Comparison of ENCODE assay signal across 1 cellular context in the genomic region with DNA sequence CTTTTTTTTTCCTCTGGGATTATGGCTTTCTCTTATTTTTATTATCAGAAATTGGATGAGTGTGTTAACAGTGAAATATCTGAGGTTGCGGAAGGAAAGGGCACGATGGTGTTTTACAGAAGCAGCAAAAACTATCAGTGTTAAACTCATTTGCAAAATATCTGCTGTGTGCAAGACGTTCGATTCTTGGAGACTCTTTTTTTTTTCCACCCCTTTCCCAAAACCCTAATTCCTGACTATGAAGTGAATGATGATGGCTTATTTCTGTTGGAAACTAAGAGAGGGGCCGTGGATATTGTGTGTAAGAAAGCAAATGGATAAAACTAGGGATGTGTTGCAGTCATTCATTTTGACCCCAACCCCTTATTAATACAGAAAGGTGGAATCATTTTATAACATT.
TF ChIP-seq lines count a peak whose summit lies in the region.

No MANE protein-coding gene starts in this region.

TF ChIP-seq in GM23338, 12 proteins besides CTCF, POLR2A, EP300 and RAD21 (continued from another document):
- TF ChIP-seq, protein P1, sequence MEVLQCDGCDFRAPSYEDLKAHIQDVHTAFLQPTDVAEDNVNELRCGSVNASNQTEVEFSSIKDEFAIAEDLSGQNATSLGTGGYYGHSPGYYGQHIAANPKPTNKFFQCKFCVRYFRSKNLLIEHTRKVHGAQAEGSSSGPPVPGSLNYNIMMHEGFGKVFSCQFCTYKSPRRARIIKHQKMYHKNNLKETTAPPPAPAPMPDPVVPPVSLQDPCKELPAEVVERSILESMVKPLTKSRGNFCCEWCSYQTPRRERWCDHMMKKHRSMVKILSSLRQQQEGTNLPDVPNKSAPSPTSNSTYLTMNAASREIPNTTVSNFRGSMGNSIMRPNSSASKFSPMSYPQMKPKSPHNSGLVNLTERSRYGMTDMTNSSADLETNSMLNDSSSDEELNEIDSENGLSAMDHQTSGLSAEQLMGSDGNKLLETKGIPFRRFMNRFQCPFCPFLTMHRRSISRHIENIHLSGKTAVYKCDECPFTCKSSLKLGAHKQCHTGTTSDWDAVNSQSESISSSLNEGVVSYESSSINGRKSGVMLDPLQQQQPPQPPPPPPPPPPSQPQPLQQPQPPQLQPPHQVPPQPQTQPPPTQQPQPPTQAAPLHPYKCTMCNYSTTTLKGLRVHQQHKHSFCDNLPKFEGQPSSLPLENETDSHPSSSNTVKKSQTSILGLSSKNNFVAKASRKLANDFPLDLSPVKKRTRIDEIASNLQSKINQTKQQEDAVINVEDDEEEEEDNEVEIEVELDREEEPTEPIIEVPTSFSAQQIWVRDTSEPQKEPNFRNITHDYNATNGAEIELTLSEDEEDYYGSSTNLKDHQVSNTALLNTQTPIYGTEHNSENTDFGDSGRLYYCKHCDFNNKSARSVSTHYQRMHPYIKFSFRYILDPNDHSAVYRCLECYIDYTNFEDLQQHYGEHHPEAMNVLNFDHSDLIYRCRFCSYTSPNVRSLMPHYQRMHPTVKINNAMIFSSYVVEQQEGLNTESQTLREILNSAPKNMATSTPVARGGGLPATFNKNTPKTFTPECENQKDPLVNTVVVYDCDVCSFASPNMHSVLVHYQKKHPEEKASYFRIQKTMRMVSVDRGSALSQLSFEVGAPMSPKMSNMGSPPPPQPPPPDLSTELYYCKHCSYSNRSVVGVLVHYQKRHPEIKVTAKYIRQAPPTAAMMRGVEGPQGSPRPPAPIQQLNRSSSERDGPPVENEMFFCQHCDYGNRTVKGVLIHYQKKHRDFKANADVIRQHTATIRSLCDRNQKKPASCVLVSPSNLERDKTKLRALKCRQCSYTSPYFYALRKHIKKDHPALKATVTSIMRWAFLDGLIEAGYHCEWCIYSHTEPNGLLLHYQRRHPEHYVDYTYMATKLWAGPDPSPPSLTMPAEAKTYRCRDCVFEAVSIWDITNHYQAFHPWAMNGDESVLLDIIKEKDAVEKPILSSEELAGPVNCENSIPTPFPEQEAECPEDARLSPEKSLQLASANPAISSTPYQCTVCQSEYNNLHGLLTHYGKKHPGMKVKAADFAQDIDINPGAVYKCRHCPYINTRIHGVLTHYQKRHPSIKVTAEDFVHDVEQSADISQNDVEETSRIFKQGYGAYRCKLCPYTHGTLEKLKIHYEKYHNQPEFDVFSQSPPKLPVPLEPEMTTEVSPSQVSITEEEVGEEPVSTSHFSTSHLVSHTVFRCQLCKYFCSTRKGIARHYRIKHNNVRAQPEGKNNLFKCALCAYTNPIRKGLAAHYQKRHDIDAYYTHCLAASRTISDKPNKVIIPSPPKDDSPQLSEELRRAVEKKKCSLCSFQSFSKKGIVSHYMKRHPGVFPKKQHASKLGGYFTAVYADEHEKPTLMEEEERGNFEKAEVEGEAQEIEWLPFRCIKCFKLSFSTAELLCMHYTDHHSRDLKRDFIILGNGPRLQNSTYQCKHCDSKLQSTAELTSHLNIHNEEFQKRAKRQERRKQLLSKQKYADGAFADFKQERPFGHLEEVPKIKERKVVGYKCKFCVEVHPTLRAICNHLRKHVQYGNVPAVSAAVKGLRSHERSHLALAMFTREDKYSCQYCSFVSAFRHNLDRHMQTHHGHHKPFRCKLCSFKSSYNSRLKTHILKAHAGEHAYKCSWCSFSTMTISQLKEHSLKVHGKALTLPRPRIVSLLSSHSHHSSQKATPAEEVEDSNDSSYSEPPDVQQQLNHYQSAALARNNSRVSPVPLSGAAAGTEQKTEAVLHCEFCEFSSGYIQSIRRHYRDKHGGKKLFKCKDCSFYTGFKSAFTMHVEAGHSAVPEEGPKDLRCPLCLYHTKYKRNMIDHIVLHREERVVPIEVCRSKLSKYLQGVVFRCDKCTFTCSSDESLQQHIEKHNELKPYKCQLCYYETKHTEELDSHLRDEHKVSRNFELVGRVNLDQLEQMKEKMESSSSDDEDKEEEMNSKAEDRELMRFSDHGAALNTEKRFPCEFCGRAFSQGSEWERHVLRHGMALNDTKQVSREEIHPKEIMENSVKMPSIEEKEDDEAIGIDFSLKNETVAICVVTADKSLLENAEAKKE (CRISPR knock-in tag; IDR thresholded peaks at IDR 0.05): no peak
- TF ChIP-seq, protein P2, sequence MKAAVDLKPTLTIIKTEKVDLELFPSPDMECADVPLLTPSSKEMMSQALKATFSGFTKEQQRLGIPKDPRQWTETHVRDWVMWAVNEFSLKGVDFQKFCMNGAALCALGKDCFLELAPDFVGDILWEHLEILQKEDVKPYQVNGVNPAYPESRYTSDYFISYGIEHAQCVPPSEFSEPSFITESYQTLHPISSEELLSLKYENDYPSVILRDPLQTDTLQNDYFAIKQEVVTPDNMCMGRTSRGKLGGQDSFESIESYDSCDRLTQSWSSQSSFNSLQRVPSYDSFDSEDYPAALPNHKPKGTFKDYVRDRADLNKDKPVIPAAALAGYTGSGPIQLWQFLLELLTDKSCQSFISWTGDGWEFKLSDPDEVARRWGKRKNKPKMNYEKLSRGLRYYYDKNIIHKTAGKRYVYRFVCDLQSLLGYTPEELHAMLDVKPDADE (IDR thresholded peaks at IDR 0.05): no peak
- no peak for TF ChIP-seq JUNB (IDR thresholded peaks at IDR 0.05; ENCODE audit: unreplicated experiment)
- no peak for TF ChIP-seq NANOG (IDR thresholded peaks at IDR 0.05; ENCODE audit: borderline replicate concordance)
